In the genomic region with DNA sequence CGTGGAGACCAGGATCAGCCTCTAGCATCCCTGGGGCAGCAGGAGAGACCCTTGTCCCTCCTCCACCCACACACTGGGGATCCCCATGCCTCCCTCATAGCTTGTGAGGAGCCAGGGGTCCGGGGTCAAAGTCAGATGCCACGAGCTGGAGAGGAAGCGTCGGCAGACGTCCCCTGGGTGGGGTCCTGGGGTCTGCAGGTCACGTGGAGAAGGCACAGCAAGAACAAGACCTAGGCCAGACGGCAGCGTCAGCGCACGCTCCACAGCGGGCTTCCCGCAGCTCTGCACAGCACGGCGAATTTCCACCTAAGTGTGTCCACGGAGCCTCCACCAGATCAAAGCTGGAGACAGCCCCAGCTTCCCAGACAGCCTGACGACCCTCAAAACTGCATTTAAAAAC, we compare ENCODE assay signal across 19 cellular contexts.
"Had no signal": no experiment of that assay in that cellular context is flagged by ENCODE, and none has a peak within 500 bp of the region (broad histone marks: within the 10 kb centered on the region; RNA-seq: fewer than 3 reads in every experiment).

No MANE protein-coding gene starts in this region.

- FAIRE-seq: bronchial epithelial cell, TTC549 had no signal

- ATAC-seq: activated CD8-positive, alpha-beta T cell treated with anti-CD3 and anti-CD28 coated beads, Interleukin-2, amount 10 ng/mL, durations not matched to agents 7 days and 5 days; foreskin keratinocyte; left lung; naive thymus-derived CD4-positive, alpha-beta T cell had no signal

- H3K4me1 ChIP-seq: tibial nerve had no signal

- H3K36me3 ChIP-seq: left lung, tibial nerve, WERI-Rb-1 had no signal

- H3K27ac ChIP-seq: foreskin keratinocyte, left lung, tibial nerve, WERI-Rb-1 had no signal

- H3K27me3 ChIP-seq: foreskin keratinocyte had no signal

- DNase-seq: activated CD4-positive, alpha-beta T cell treated with anti-CD3 and anti-CD28 coated beads, Interleukin-2, amount 10 ng/mL, durations not matched to agents 7 days and 5 days; activated CD4-positive, CD25-positive, alpha-beta regulatory T cell treated with anti-CD3 and anti-CD28 coated beads, Interleukin-2, amount 50 U/mL, for 72 hours; activated CD8-positive, alpha-beta T cell treated with anti-CD3 and anti-CD28 coated beads, Interleukin-2, amount 10 ng/mL, durations not matched to agents 7 days and 5 days; activated naive CD4-positive, alpha-beta T cell treated with Interleukin-2 at 50 U/mL for 16 hours; activated naive CD8-positive, alpha-beta T cell treated with anti-CD3 and anti-CD28 coated beads, Interleukin-2, amount 10 ng/mL, durations not matched to agents 7 days and 5 days; amygdala; effector CD4-positive, alpha-beta T cell; foreskin keratinocyte; immature natural killer cell; left lung; naive thymus-derived CD4-positive, alpha-beta T cell; retina; substantia nigra; T-helper 1 cell; WERI-Rb-1 had no signal

- H3K4me3 ChIP-seq: left lung, lung, tibial nerve had no signal
